20 cellular contexts compared by ENCODE assay signal in the genomic region with DNA sequence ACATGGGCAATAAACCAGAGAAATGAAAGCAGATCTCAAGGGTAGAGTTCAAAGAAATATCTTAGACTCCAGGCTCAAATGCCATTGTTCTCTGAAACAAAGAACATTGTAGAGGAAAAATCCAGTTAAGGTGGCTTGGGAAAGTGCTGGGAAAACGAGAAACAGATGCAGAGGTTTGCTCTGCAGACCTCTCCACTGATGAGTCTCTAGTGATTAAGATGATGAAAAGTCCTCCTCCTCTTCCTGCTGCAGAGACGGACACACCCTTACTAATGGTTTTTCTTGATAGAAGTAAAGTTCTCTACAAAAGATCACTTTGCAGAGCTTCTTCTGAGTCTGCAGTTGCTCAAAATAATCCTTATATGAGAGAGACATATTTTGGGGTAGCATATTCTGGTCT.
"Had no signal": no experiment of that assay in that cellular context is flagged by ENCODE, and none has a peak within 500 bp of the region (broad histone marks: within the 10 kb centered on the region; RNA-seq: fewer than 3 reads in every experiment).

No MANE protein-coding gene starts in this region.

- H3K4me3 Mint-ChIP-seq: effector memory CD8-positive, alpha-beta T cell; memory B cell; mesothelial cell of epicardium; nephron progenitor cell had no signal

- H3K9me3 ChIP-seq: esophagus squamous epithelium, gastrocnemius medialis, heart right ventricle, left lung, lower lobe of right lung, neutrophil, right atrium auricular region, upper lobe of left lung, uterus had no signal

- DNase-seq: effector memory CD8-positive, alpha-beta T cell; esophagus squamous epithelium; gastrocnemius medialis; heart right ventricle; hypothalamus; kidney glomerular epithelial cell; left lung; lower lobe of right lung; nephron progenitor cell; small intestine; stimulated activated CD4-positive, alpha-beta T cell treated with anti-CD3 and anti-CD28 coated beads, Interleukin-12 subunit alpha, Interleukin-12 subunit beta, amount 100 ng/mL, for 4 hours; stimulated activated naive CD4-positive, alpha-beta T cell; stomach; substantia nigra; upper lobe of left lung; uterus had no signal

- H3K27me3 Mint-ChIP-seq: effector memory CD8-positive, alpha-beta T cell; memory B cell had no signal

- H3K4me1 Mint-ChIP-seq: memory B cell had no signal

- H3K9me3 Mint-ChIP-seq: mesothelial cell of epicardium, nephron progenitor cell had no signal

- H3K27ac ChIP-seq: esophagus squamous epithelium, gastrocnemius medialis, heart right ventricle, left lung, lower lobe of right lung, neutrophil, right atrium auricular region, stomach, upper lobe of left lung, uterus had no signal

- H3K36me3 Mint-ChIP-seq: memory B cell, mesothelial cell of epicardium had no signal

- H3K4me3 ChIP-seq: esophagus squamous epithelium, gastrocnemius medialis, heart right ventricle, left lung, lower lobe of right lung, right atrium auricular region, stomach, upper lobe of left lung, uterus had no signal

- H3K36me3 ChIP-seq: esophagus squamous epithelium, gastrocnemius medialis, heart right ventricle, left lung, lower lobe of right lung, neutrophil, right atrium auricular region, stomach, upper lobe of left lung, uterus had no signal

- H3K4me1 ChIP-seq: esophagus squamous epithelium, gastrocnemius medialis, left lung, lower lobe of right lung, right atrium auricular region, stomach, uterus had no signal

- H3K27me3 ChIP-seq: esophagus squamous epithelium, gastrocnemius medialis, left lung, neutrophil, right atrium auricular region, stomach, upper lobe of left lung, uterus had no signal

- H3K27ac Mint-ChIP-seq: effector memory CD8-positive, alpha-beta T cell; memory B cell; mesothelial cell of epicardium; nephron progenitor cell had no signal
